In the genomic region with DNA sequence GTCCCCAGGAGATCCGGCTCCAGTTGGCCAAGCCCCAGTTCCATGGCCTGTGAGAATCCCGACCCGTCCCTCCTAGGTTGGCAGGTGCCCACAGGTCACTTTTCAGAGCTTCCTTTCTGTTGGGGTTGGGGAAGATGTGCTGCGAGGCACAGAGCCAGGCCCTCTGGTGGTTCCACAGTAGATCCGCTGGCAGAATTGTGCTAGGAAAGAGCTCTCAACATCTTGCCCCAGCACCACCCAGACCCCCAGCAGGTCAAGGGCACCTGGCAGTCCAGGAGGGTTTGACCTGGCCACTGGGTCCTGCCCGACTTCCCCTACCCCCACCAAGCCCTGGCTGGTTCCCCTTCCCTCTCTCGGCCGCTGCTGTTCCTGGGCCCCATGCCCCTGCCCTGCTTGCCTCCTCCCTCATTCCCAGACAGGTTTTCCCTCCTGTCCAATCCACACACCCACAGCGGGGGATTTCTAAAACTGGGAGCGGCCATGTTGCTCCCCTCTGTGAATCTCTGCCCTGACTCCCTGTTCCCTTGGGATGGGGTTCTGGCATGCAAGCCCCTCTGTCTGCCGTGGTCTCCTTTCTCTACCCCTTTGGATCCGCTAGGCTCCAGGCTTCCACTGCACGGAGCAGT, we compare ENCODE assay signal across 1 cellular context.
TF ChIP-seq lines count a peak whose summit lies in the region.

No MANE protein-coding gene starts in this region.

TF ChIP-seq in SK-N-SH, 30 proteins besides CTCF, POLR2A, EP300 and RAD21 (continued from another document):
- no peak for TF ChIP-seq JUND (IDR thresholded peaks at IDR 0.05)
